Comparison of ENCODE assay signal across 8 cellular contexts in the genomic region with DNA sequence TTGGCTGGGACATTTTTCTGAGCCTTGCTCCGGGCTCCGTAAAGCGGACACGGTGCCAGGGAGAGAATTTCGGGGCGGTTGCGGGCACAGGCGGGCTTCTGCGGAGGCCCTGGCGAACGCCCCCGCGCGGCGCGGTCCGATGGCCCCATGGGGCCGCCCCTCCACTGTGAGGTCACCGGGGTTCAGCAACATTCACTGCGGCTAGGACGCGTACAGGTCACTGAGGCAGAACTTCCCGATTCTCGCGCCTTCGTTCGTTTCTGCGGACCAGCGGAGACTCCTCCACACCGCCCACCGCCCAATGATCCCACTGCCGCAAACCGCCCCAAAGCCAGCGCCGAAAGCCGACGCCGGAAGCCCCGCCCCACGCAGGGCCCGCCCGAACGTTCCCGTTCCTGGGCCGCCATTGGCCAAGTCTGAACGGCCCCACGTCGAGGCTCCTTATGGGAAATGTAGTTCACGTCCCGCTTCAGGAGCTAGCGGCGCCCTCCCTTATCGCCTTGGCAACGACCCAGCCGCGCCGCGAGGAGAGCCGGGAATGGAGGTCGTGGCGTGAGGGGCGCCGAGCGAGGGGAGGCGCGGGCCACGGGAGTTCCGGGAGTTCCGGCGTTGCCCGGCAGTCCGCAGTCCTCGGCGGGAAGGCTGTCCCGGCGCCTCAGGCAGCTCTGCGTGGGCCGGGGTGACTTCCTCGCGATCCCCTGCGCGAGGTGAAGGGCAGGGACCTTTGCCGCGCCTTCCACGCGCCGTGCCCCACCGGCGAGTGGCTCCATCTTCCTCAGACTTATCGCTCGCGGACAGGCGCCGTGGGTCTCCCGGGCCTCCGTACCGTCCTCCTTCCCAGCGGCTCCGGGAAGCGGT. TPM values are rescaled to one million over a fixed set of nuclear protein-coding genes. Genes with fewer than 3 reads are reported as not detected.
A peak's percentile ranks its signal among the peaks of the same experiment; 100 is the strongest.
DNase-seq lines count a peak whose midpoint lies in the region; ATAC-seq and TF ChIP-seq lines count a peak whose summit lies in the region.

Gene ZNF584 (plus strand): TSS at position 498 of the 858 bp plus-strand sequence. CDS start 499 bp downstream, outside the sequence.

- H2BK5ac ChIP-seq in trophoblast cell (ENCODE audit: low read depth, low read length, poor library complexity), result peak within 1 kb of the TSS; percentile 11

- in situ Hi-C loops in transverse colon (cut with MboI; ENCODE audit: low pct_ligation_motif_present in 1 of 4, low pct_unique_long_range_greater_than_20kb in 1 of 4, low sequenced_read_pairs in 3 of 4), result no loop called here

- peak within 1 kb of the TSS; percentile 68 for H3K18ac ChIP-seq in trophoblast cell (ENCODE audit: low read length)

- H3K4me2 ChIP-seq in trophoblast cell (ENCODE audit: low read length), result peak within 1 kb of the TSS; percentile 88

- peak within 1 kb of the TSS; percentile 79 for H4K12ac ChIP-seq in trophoblast cell (ENCODE audit: low read depth, low read length)

- no peak for TF ChIP-seq EP300 in transverse colon (IDR thresholded peaks at IDR 0.05; ENCODE audit: low read depth)

- TF ChIP-seq CTCF in GM12875 (IDR thresholded peaks at IDR 0.05; ENCODE audit: borderline replicate concordance, insufficient read depth, low read depth, low read length) (peak; percentile 23; the same call in 1 of the 2 replicates), transverse colon (IDR thresholded peaks at IDR 0.05) (peak in 1 of 5 experiments; percentile 17)

- TF ChIP-seq POLR2A in transverse colon (IDR thresholded peaks at IDR 0.05), result peak; percentile 85

- peak within 1 kb of the TSS; percentile 78 for H2AK5ac ChIP-seq in trophoblast cell (ENCODE audit: low read length)

- peak within 1 kb of the TSS; percentile 65 for H3K14ac ChIP-seq in trophoblast cell (ENCODE audit: low read length)

- H2BK120ac ChIP-seq in trophoblast cell (ENCODE audit: insufficient read depth, low read length, poor library complexity), result peak within 1 kb of the TSS; percentile 27

- peaks cover 9% of the 10 kb centered on the region for H3K79me2 ChIP-seq in trophoblast cell (ENCODE audit: control insufficient read depth, insufficient read depth, low read length, poor library complexity)

- H3K27ac ChIP-seq in adipose tissue (ENCODE audit: low read depth, low read length) (peak within 1 kb of the TSS; percentile 65), trophoblast cell (ENCODE audit: low read depth, low read length) (peak within 1 kb of the TSS; percentile 44), transverse colon (peak within 1 kb of the TSS; percentile 82 to 91 (median 90))

- ATAC-seq in HG02840 (IDR thresholded peaks at IDR 0.05; ENCODE audit: low FRiP score, unreplicated experiment), result peak; percentile 94

- peaks cover 12% of the 10 kb centered on the region for H3K79me1 ChIP-seq in trophoblast cell (ENCODE audit: low read length)

- intact Hi-C loops in cardiac septum (cut with DNase I) (loop anchor here (1.0 kb wide), 1 partner anchor 32 kb away; the partner anchor contains the start of gene ZNF132), transverse colon (cut with DNase I; ENCODE audit: low total_unique reads) (no loop called here)

- peak within 1 kb of the TSS; percentile 86 for H3K9ac ChIP-seq in trophoblast cell (ENCODE audit: low read length)

- H3K4me3 ChIP-seq in GM12875 (ENCODE audit: low read depth, low read length), result peak within 1 kb of the TSS; percentile 100
- H3K4me3 ChIP-seq in trophoblast cell (ENCODE audit: low read depth, low read length), result peak within 1 kb of the TSS; percentile 93
- peak within 1 kb of the TSS; percentile 65 to 82 (median 74) for H3K4me3 ChIP-seq in transverse colon

- H4K8ac ChIP-seq in trophoblast cell (ENCODE audit: low read depth, low read length), result peak within 1 kb of the TSS; percentile 87

- H3K4me1 ChIP-seq in trophoblast cell (ENCODE audit: control insufficient read depth in 1 of 2, insufficient read depth in 2 of 2, low read length in 2 of 2) (peaks cover 13% of the 10 kb centered on the region in 2 experiments), transverse colon (peaks cover 0 to 18% (median 16%) of the 10 kb centered on the region in 4 donors)

- DNase-seq in NCI-H1436 (lab: John Stamatoyannopoulos, UW) (peak; percentile 99), SW480 (ENCODE audit: low spot score) (peak; percentile 96), cardiac septum (ENCODE audit: low spot score) (peak; percentile 98), trophoblast cell (peak; percentile 87 to 93), transverse colon (peak; percentile 95)

- H3K27me3 ChIP-seq in trophoblast cell (ENCODE audit: insufficient read depth, low read length), result no peaks in the 10 kb centered on the region
- H3K27me3 ChIP-seq in transverse colon, result no peaks in the 10 kb centered on the region

- H3K9me3 ChIP-seq in trophoblast cell (ENCODE audit: insufficient read depth, low read depth, low read length) (peaks cover 2% of the 10 kb centered on the region), transverse colon (no peaks in the 10 kb centered on the region)

- WGBS in adipose tissue, 3 donors, result 0% methylated on average over 96 to 100 of the region's 100 CpGs
- WGBS in trophoblast cell (ENCODE audit: extremely low coverage, insufficient coverage, insufficient read length), result no CpG with 5 or more reads among the region's 100 CpGs
- WGBS in transverse colon (ENCODE audit: low coverage in 1 of 2), 2 donors, result 1 to 2% methylated on average over 8 to 87 of the region's 100 CpGs

- no peak within 1 kb of the TSS for H3K23ac ChIP-seq in trophoblast cell (ENCODE audit: low read length)

- H4K91ac ChIP-seq in trophoblast cell (ENCODE audit: low read depth, low read length), result peak within 1 kb of the TSS; percentile 48

- H3K36me3 ChIP-seq in trophoblast cell (ENCODE audit: control insufficient read depth in 1 of 2, insufficient read depth in 2 of 2, low read length in 2 of 2) (no peaks in the 10 kb centered on the region), transverse colon (no peaks in the 10 kb centered on the region)

- H2BK12ac ChIP-seq in trophoblast cell (ENCODE audit: low read length), result peak within 1 kb of the TSS; percentile 13

- H2AFZ ChIP-seq in trophoblast cell (ENCODE audit: insufficient read depth, low read length, poor library complexity), result peak within 1 kb of the TSS; percentile 94

- peak within 1 kb of the TSS; percentile 29 for H3K4ac ChIP-seq in trophoblast cell (ENCODE audit: low read depth, low read length)

RNA-seq across cellular contexts. Expression of gene ZNF584, which starts in this region (rescaled TPM):
- 10 to 100 TPM in 1 of 3 donors, 1 to 10 TPM in 2; 3.1 to 10.6 (median 5.5) TPM for polyA plus RNA-seq in adipose tissue
- total RNA-seq in cardiac septum (19.8 TPM), transverse colon (1 to 10 TPM; 3.4 to 8.3 (median 7.3) TPM)
- polyA plus RNA-seq in trophoblast cell (2013), result 2.4 and 2.7 TPM in 2 replicates

Comparison
In these comparisons a context has a peak if more than half of its experiments do, and no peak if none do; other contexts are left out.
1. Peak in every context shown above with its lines: DNase-seq, ATAC-seq, H3K4me3 ChIP-seq and H3K27ac ChIP-seq.